Comparison of ENCODE assay signal across 1 cellular context in the genomic region with DNA sequence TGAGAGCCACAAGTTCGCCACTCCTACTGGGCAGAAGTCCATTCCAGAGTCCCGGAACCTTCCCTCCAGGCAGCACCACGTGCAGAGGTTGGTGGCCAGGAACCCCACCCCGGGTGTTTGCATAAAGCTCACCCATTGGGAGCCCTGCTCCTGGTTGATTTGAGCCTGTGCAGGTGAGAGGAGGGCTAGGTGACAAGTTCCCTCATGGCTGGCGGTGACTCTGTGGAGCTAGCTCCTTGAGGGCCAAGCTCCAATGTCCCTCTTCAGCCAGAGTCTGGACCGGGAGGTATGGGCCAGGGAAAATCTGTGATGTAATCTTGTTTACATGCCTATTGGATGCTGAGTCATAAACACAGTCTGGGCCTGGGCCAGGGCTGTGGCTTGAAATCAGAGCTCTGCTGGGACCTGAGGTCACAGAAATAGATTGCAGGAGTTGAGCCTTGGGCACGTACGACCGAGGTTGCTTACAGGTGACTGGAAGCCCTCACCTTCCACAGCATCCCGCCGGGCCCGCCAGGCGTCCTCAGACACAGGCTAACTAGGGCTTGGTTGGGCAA.
TF ChIP-seq lines count a peak whose summit lies in the region.

No MANE protein-coding gene starts in this region.

TF ChIP-seq in GM23338, 12 proteins besides CTCF, POLR2A, EP300 and RAD21 (continued from another document):
- TF ChIP-seq, protein P1, sequence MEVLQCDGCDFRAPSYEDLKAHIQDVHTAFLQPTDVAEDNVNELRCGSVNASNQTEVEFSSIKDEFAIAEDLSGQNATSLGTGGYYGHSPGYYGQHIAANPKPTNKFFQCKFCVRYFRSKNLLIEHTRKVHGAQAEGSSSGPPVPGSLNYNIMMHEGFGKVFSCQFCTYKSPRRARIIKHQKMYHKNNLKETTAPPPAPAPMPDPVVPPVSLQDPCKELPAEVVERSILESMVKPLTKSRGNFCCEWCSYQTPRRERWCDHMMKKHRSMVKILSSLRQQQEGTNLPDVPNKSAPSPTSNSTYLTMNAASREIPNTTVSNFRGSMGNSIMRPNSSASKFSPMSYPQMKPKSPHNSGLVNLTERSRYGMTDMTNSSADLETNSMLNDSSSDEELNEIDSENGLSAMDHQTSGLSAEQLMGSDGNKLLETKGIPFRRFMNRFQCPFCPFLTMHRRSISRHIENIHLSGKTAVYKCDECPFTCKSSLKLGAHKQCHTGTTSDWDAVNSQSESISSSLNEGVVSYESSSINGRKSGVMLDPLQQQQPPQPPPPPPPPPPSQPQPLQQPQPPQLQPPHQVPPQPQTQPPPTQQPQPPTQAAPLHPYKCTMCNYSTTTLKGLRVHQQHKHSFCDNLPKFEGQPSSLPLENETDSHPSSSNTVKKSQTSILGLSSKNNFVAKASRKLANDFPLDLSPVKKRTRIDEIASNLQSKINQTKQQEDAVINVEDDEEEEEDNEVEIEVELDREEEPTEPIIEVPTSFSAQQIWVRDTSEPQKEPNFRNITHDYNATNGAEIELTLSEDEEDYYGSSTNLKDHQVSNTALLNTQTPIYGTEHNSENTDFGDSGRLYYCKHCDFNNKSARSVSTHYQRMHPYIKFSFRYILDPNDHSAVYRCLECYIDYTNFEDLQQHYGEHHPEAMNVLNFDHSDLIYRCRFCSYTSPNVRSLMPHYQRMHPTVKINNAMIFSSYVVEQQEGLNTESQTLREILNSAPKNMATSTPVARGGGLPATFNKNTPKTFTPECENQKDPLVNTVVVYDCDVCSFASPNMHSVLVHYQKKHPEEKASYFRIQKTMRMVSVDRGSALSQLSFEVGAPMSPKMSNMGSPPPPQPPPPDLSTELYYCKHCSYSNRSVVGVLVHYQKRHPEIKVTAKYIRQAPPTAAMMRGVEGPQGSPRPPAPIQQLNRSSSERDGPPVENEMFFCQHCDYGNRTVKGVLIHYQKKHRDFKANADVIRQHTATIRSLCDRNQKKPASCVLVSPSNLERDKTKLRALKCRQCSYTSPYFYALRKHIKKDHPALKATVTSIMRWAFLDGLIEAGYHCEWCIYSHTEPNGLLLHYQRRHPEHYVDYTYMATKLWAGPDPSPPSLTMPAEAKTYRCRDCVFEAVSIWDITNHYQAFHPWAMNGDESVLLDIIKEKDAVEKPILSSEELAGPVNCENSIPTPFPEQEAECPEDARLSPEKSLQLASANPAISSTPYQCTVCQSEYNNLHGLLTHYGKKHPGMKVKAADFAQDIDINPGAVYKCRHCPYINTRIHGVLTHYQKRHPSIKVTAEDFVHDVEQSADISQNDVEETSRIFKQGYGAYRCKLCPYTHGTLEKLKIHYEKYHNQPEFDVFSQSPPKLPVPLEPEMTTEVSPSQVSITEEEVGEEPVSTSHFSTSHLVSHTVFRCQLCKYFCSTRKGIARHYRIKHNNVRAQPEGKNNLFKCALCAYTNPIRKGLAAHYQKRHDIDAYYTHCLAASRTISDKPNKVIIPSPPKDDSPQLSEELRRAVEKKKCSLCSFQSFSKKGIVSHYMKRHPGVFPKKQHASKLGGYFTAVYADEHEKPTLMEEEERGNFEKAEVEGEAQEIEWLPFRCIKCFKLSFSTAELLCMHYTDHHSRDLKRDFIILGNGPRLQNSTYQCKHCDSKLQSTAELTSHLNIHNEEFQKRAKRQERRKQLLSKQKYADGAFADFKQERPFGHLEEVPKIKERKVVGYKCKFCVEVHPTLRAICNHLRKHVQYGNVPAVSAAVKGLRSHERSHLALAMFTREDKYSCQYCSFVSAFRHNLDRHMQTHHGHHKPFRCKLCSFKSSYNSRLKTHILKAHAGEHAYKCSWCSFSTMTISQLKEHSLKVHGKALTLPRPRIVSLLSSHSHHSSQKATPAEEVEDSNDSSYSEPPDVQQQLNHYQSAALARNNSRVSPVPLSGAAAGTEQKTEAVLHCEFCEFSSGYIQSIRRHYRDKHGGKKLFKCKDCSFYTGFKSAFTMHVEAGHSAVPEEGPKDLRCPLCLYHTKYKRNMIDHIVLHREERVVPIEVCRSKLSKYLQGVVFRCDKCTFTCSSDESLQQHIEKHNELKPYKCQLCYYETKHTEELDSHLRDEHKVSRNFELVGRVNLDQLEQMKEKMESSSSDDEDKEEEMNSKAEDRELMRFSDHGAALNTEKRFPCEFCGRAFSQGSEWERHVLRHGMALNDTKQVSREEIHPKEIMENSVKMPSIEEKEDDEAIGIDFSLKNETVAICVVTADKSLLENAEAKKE (CRISPR knock-in tag; IDR thresholded peaks at IDR 0.05) = no peak
- TF ChIP-seq EZH2phosphoT487 (IDR thresholded peaks at IDR 0.05; ENCODE audit: unreplicated experiment) = no peak
- TF ChIP-seq ETS1 (IDR thresholded peaks at IDR 0.05) = no peak
- no peak for TF ChIP-seq ZNF114 (CRISPR knock-in tag; IDR thresholded peaks at IDR 0.05)
